9 cellular contexts compared by ENCODE assay signal in genomic region chr14:71166434-71166833, GRCh38.
A peak's percentile ranks its signal among the peaks of the same experiment; 100 is the strongest.
DNase-seq lines count a peak whose midpoint lies in the region; ATAC-seq, FAIRE-seq and TF ChIP-seq lines count a peak whose summit lies in the region.
"Had no signal": no experiment of that assay in that cellular context is flagged by ENCODE, and none has a peak within 500 bp of the region (broad histone marks: within the 10 kb centered on the region; RNA-seq: fewer than 3 reads in every experiment).

No MANE protein-coding gene starts in this region.

- H3K27me3 ChIP-seq in SJCRH30 (no peaks in the 10 kb centered on the region), small intestine (ENCODE audit: control insufficient read depth in 2 of 2, insufficient read depth in 2 of 2, low read length in 2 of 2) (no peaks in the 10 kb centered on the region)

- H3K4me1 ChIP-seq in SJCRH30 (peaks cover 15% of the 10 kb centered on the region), small intestine (ENCODE audit: control insufficient read depth in 2 of 2, insufficient read depth in 1 of 2, low read depth in 1 of 2, low read length in 1 of 2) (peaks cover 0 to 2% of the 10 kb centered on the region in 2 donors)

- H3K9me3 Mint-ChIP-seq in activated CD4-positive, alpha-beta memory T cell treated with anti-CD3 and anti-CD28 coated beads, Interleukin-2, amount 10 ng/mL, durations not matched to agents 7 days and 5 days, result no peaks in the 10 kb centered on the region
- no peaks in the 10 kb centered on the region for H3K9me3 Mint-ChIP-seq in activated T-cell treated with anti-CD3 and anti-CD28 coated beads, Interleukin-2, amount 50 U/mL, for 72 hours

- H3K27ac Mint-ChIP-seq in activated CD4-positive, alpha-beta memory T cell treated with anti-CD3 and anti-CD28 coated beads, Interleukin-2, amount 10 ng/mL, durations not matched to agents 7 days and 5 days, result no peak overlapping the region
- no peak overlapping the region for H3K27ac Mint-ChIP-seq in activated T-cell treated with anti-CD3 and anti-CD28 coated beads, Interleukin-2, amount 50 U/mL, for 72 hours

- ATAC-seq in activated T-cell treated with anti-CD3 and anti-CD28 coated beads, Interleukin-2, amount 50 U/mL, for 72 hours (replicated peaks in 1 of 2), result no peak

- WGBS in small intestine, 3 donors, result 19 to 24% (median 21%) methylated on average over 1 of the region's 1 CpG

- peaks cover 9% of the 10 kb centered on the region for H3K27me3 Mint-ChIP-seq in activated CD4-positive, alpha-beta memory T cell treated with anti-CD3 and anti-CD28 coated beads, Interleukin-2, amount 10 ng/mL, durations not matched to agents 7 days and 5 days
- H3K27me3 Mint-ChIP-seq in activated T-cell treated with anti-CD3 and anti-CD28 coated beads, Interleukin-2, amount 50 U/mL, for 72 hours (ENCODE audit: low read depth), result peaks cover 27% of the 10 kb centered on the region

- CTCF ChIA-PET in activated CD4-positive, alpha-beta memory T cell treated with anti-CD3 and anti-CD28 coated beads, Interleukin-2, amount 10 ng/mL, durations not matched to agents 7 days and 5 days (lab: Charles Lee), result interaction anchor here (1.1 to 1.6 kb wide), 4 partner anchors 24 to 237 kb away, joined by 3 to 5 read pairs (median 4); no protein-coding TSS in a partner anchor

- FAIRE-seq in small intestine (lab: Jason Lieb, UNC), result no peak

- TF ChIP-seq CTCF in AG09319 (IDR thresholded peaks at IDR 0.05; ENCODE audit: low read depth, low read length) (peak; percentile 91), GM20000 (IDR thresholded peaks at IDR 0.05; ENCODE audit: extremely low read depth, missing control alignments) (peak; percentile 68)

- H3K4me3 Mint-ChIP-seq in activated CD4-positive, alpha-beta memory T cell treated with anti-CD3 and anti-CD28 coated beads, Interleukin-2, amount 10 ng/mL, durations not matched to agents 7 days and 5 days, result no peak overlapping the region
- no peak overlapping the region for H3K4me3 Mint-ChIP-seq in activated T-cell treated with anti-CD3 and anti-CD28 coated beads, Interleukin-2, amount 50 U/mL, for 72 hours

- H3K4me1 Mint-ChIP-seq in activated CD4-positive, alpha-beta memory T cell treated with anti-CD3 and anti-CD28 coated beads, Interleukin-2, amount 10 ng/mL, durations not matched to agents 7 days and 5 days, result peaks cover 26% of the 10 kb centered on the region
- H3K4me1 Mint-ChIP-seq in activated T-cell treated with anti-CD3 and anti-CD28 coated beads, Interleukin-2, amount 50 U/mL, for 72 hours (ENCODE audit: low read depth), result peaks cover 25% of the 10 kb centered on the region

- POLR2A ChIA-PET in activated CD4-positive, alpha-beta memory T cell treated with anti-CD3 and anti-CD28 coated beads, Interleukin-2, amount 10 ng/mL, durations not matched to agents 7 days and 5 days (lab: Charles Lee), result interaction anchor here (0.6 to 1.1 kb wide), 2 partner anchors 153 to 155 kb away, joined by 3 read pairs; no protein-coding TSS in a partner anchor

- no peak overlapping the region for H3K4me3 ChIP-seq in SJCRH30
- H3K4me3 ChIP-seq in small intestine (ENCODE audit: low read depth in 1 of 2, low read length in 2 of 2), result no peak overlapping the region

- no peaks in the 10 kb centered on the region for H3K9me3 ChIP-seq in SJCRH30 (replicated peaks)
- H3K9me3 ChIP-seq in small intestine (ENCODE audit: control insufficient read depth, low read depth), result no peaks in the 10 kb centered on the region

- DNase-seq in AG09319 (ENCODE audit: extremely low read depth, low read depth), result peak; percentile 56
- DNase-seq in GM20000 (ENCODE audit: low spot score), result peak; percentile 67
- DNase-seq in SJCRH30, result peak; percentile 17 to 39
- DNase-seq in foreskin melanocyte, result peak; percentile 32
- peak; percentile 62 for DNase-seq in small intestine
- no peak for DNase-seq in activated CD4-positive, alpha-beta memory T cell treated with anti-CD3 and anti-CD28 coated beads, Interleukin-2, amount 10 ng/mL, durations not matched to agents 7 days and 5 days
- DNase-seq in GOT3 (lab: John Stamatoyannopoulos, UW), result no peak
- DNase-seq in activated T-cell treated with anti-CD3 and anti-CD28 coated beads, Interleukin-2, amount 50 U/mL, for 72 hours, result no peak

- H3K27ac ChIP-seq in SJCRH30, result no peak overlapping the region
- no peak overlapping the region for H3K27ac ChIP-seq in small intestine (ENCODE audit: low read depth in 1 of 2, low read length in 1 of 2)
- H3K27ac ChIP-seq: epithelial cell of prostate had no signal

- H3K36me3 ChIP-seq in SJCRH30 (no peaks in the 10 kb centered on the region), small intestine (ENCODE audit: control insufficient read depth in 2 of 2, insufficient read depth in 2 of 2, low read length in 2 of 2) (no peaks in the 10 kb centered on the region)

- H3K36me3 Mint-ChIP-seq in activated CD4-positive, alpha-beta memory T cell treated with anti-CD3 and anti-CD28 coated beads, Interleukin-2, amount 10 ng/mL, durations not matched to agents 7 days and 5 days (ENCODE audit: low read depth), result no peaks in the 10 kb centered on the region
- peaks cover 0 to 1% of the 10 kb centered on the region in 2 donors for H3K36me3 Mint-ChIP-seq in activated T-cell treated with anti-CD3 and anti-CD28 coated beads, Interleukin-2, amount 50 U/mL, for 72 hours (ENCODE audit: insufficient read depth in 2 of 2)

Comparison
In these comparisons a context has a peak if more than half of its experiments do, and no peak if none do; other contexts are left out.
1. DNase-seq: peak in AG09319 (single experiment), GM20000 (single experiment), SJCRH30 (2 of 2), foreskin melanocyte (single experiment) and small intestine (single experiment); none in activated CD4-positive, alpha-beta memory T cell treated with anti-CD3 and anti-CD28 coated beads, Interleukin-2, amount 10 ng/mL, durations not matched to agents 7 days and 5 days (single experiment), GOT3 (single experiment) and activated T-cell treated with anti-CD3 and anti-CD28 coated beads, Interleukin-2, amount 50 U/mL, for 72 hours (0 of 2).